Comparison of ENCODE assay signal across 5 cellular contexts in genomic region chr1:20408133-20408650, GRCh38.
DNase-seq lines count a peak whose midpoint lies in the region; TF ChIP-seq lines count a peak whose summit lies in the region.
"Not testable (repeated sequence)": the region's sequence is repeated elsewhere in the genome, so short reads cannot be mapped to it uniquely, and the experiment has no call there.

No MANE protein-coding gene starts in this region.

- H3K4me2 ChIP-seq in GM23248 (ENCODE audit: unreplicated experiment) = not testable (repeated sequence)

- WGBS in GM23248 (ENCODE audit: low coverage in 1 of 2, low lambda C conversion rate in 2 of 2, missing lambda C conversion rate in 2 of 2), 2 experiments = 76 to 77% methylated on average over 6 of the region's 6 CpGs
- WGBS in endodermal cell (ENCODE audit: insufficient coverage in 1 of 2, insufficient read length in 1 of 2), 2 experiments = 73 to 100% methylated on average over 1 to 6 of the region's 6 CpGs

- not testable (repeated sequence) for H3K79me2 ChIP-seq in GM23248 (ENCODE audit: insufficient read depth)

- peaks cover 27% of the 10 kb centered on the region for H3K4me1 ChIP-seq in GM23248 (ENCODE audit: insufficient read depth)
- H3K4me1 ChIP-seq in endodermal cell (ENCODE audit: control insufficient read depth, insufficient read depth, low read length) = not testable (repeated sequence)

- DNase-seq in GM23248 (peak; percentile 22), RPMI7951 (ENCODE audit: low read depth) (peak; percentile 26), endodermal cell (peak; percentile 18), fibroblast of peridontal ligament (ENCODE audit: extremely low read depth) (peak; percentile 63)

- not testable (repeated sequence) for H3K36me3 Mint-ChIP-seq in brain; endodermal cell (ENCODE audit: low read depth)

- H3K27me3 Mint-ChIP-seq in brain = not testable (repeated sequence)
- H3K27me3 Mint-ChIP-seq in endodermal cell (ENCODE audit: insufficient read depth) = peaks cover 99% of the 10 kb centered on the region

- H3K9me3 ChIP-seq in GM23248 (ENCODE audit: low read depth); endodermal cell (ENCODE audit: control insufficient read depth, low read length): not testable (repeated sequence)

- in situ Hi-C loops in GM23248 (cut with MboI) = not testable (repeated sequence)

- H4K20me1 ChIP-seq in GM23248 (ENCODE audit: insufficient read depth) = not testable (repeated sequence)

- H3K4me3 Mint-ChIP-seq in brain, endodermal cell: not testable (repeated sequence)

- H3K27ac ChIP-seq in GM23248; endodermal cell (ENCODE audit: low read depth, low read length): not testable (repeated sequence)

- not testable (repeated sequence) for H3K9me2 ChIP-seq in GM23248 (ENCODE audit: insufficient read depth)

- peak overlapping the region; percentile 2 to 99 (median 53) for H3K27ac Mint-ChIP-seq in brain
- not testable (repeated sequence) for H3K27ac Mint-ChIP-seq in endodermal cell

- H3F3A ChIP-seq in GM23248 (ENCODE audit: insufficient read depth) = peaks cover 14% of the 10 kb centered on the region; the same call in 1 of the 2 replicates

- H3K27me3 ChIP-seq in GM23248 (replicated peaks; ENCODE audit: insufficient read depth) = not testable (repeated sequence)
- H3K27me3 ChIP-seq in endodermal cell (ENCODE audit: control insufficient read depth, insufficient read depth, low read length, poor library complexity, severe bottlenecking) = peaks cover 87% of the 10 kb centered on the region

- H3K9ac ChIP-seq in GM23248; endodermal cell (ENCODE audit: extremely low read depth, low read length, poor library complexity, severe bottlenecking): not testable (repeated sequence)

- H2AFZ ChIP-seq in GM23248 = not testable (repeated sequence)

- not testable (repeated sequence) for TF ChIP-seq CTCF in brain (conservative IDR thresholded peaks at IDR 0.05); endodermal cell (conservative IDR thresholded peaks at IDR 0.05)

- peaks cover 0 to 13% (median 3%) of the 10 kb centered on the region in 5 experiments for H3K9me3 Mint-ChIP-seq in brain
- not testable (repeated sequence) for H3K9me3 Mint-ChIP-seq in endodermal cell

- peaks cover 76% of the 10 kb centered on the region for H3K4me1 Mint-ChIP-seq in brain
- peaks cover 36% of the 10 kb centered on the region for H3K4me1 Mint-ChIP-seq in endodermal cell

- H3K4me3 ChIP-seq in GM23248; endodermal cell (ENCODE audit: low read length): not testable (repeated sequence)

- not testable (repeated sequence) for H3K36me3 ChIP-seq in GM23248 (ENCODE audit: low read depth); endodermal cell (ENCODE audit: control insufficient read depth, insufficient read depth, low read length)
